In the genomic region with DNA sequence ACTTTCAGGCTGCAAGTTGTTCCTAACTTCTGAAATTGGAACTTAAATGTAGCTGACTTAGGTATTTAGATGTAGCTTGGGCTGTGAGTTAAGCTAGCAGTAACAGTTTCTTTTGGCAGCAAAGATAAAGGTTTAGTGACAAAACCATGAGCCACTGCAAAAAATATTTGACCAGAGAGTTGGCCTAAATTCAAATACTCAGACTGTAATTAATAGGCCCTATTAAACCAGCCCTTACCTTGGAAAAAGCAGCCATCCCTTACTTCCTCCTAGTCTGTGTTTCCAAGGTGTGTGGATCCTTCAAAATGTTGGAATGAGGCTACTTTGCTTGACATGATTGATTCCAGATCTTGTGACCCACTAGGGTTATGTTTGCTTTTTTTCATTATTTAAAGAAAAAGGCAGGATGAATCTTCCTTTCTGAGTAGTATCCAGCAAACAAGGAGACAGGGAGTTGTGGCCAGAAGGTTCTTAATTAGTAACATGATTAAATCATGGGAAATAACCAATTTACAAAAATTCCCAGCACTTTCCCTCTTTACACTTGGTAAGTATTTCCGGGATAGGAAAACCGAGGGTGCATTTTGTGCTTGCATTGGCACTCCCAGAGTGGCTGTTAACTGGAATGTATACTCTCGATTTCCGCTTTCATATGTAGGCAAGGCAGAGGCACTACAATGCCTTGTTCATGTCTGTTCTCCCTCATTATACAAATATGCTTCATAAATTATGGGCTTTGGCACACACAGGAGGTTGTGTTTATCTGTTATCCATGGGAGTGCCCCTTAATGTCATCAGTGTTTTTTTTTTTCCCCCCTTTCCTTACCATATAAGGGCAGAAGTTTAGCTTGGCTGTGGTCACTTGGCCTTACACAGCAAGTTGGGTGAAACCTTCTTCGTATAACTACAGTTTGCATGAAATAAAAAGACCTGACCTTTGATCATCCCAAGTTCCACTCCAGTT, we compare ENCODE assay signal across 1 cellular context.
TF ChIP-seq lines count a peak whose summit lies in the region.

No MANE protein-coding gene starts in this region.

TF ChIP-seq in GM23338, 12 proteins besides CTCF, POLR2A, EP300 and RAD21 (continued from another document):
- TF ChIP-seq, protein P1, sequence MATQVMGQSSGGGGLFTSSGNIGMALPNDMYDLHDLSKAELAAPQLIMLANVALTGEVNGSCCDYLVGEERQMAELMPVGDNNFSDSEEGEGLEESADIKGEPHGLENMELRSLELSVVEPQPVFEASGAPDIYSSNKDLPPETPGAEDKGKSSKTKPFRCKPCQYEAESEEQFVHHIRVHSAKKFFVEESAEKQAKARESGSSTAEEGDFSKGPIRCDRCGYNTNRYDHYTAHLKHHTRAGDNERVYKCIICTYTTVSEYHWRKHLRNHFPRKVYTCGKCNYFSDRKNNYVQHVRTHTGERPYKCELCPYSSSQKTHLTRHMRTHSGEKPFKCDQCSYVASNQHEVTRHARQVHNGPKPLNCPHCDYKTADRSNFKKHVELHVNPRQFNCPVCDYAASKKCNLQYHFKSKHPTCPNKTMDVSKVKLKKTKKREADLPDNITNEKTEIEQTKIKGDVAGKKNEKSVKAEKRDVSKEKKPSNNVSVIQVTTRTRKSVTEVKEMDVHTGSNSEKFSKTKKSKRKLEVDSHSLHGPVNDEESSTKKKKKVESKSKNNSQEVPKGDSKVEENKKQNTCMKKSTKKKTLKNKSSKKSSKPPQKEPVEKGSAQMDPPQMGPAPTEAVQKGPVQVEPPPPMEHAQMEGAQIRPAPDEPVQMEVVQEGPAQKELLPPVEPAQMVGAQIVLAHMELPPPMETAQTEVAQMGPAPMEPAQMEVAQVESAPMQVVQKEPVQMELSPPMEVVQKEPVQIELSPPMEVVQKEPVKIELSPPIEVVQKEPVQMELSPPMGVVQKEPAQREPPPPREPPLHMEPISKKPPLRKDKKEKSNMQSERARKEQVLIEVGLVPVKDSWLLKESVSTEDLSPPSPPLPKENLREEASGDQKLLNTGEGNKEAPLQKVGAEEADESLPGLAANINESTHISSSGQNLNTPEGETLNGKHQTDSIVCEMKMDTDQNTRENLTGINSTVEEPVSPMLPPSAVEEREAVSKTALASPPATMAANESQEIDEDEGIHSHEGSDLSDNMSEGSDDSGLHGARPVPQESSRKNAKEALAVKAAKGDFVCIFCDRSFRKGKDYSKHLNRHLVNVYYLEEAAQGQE (IDR thresholded peaks at IDR 0.05; ENCODE audit: unreplicated experiment), result no peak
